Comparison of ENCODE assay signal across 13 cellular contexts in genomic region chr18:10536270-10536669, GRCh38.
"Had no signal": no experiment of that assay in that cellular context is flagged by ENCODE, and none has a peak within 500 bp of the region (broad histone marks: within the 10 kb centered on the region; RNA-seq: fewer than 3 reads in every experiment).

No MANE protein-coding gene starts in this region.

- H3K4me1 ChIP-seq: esophagus muscularis mucosa, parathyroid adenoma, thyroid gland, uterus had no signal

- H3K9me3 ChIP-seq: esophagus muscularis mucosa, thyroid gland, uterus had no signal

- H3K4me3 ChIP-seq: esophagus muscularis mucosa, lung, thyroid gland, uterus had no signal

- H3K27me3 ChIP-seq: esophagus muscularis mucosa, thyroid gland, uterus had no signal

- H3K27ac Mint-ChIP-seq: activated B cell treated with CpG ODN at 0.5 μM for 24 hours, T-helper 17 cell had no signal

- ATAC-seq: left colon; naive thymus-derived CD4-positive, alpha-beta T cell; T-helper 17 cell had no signal

- H3K4me3 Mint-ChIP-seq: activated B cell treated with CpG ODN at 0.5 μM for 24 hours; naive thymus-derived CD4-positive, alpha-beta T cell; T-helper 17 cell had no signal

- H3K27me3 Mint-ChIP-seq: activated B cell treated with CpG ODN at 0.5 μM for 24 hours; naive thymus-derived CD4-positive, alpha-beta T cell; T-helper 17 cell had no signal

- H3K27ac ChIP-seq: esophagus muscularis mucosa, parathyroid adenoma, thyroid gland, uterus had no signal

- DNase-seq: activated B cell treated with CpG ODN at 0.5 μM for 24 hours; activated effector memory CD4-positive, alpha-beta T cell treated with anti-CD3 and anti-CD28 coated beads, Interleukin-2, amount 50 U/mL, for 16 hours; foreskin fibroblast; left colon; naive thymus-derived CD4-positive, alpha-beta T cell; stimulated activated CD4-positive, alpha-beta T cell treated with anti-CD3 and anti-CD28 coated beads, Interleukin-15, amount 100 ng/mL, for 24 hours; stimulated activated CD4-positive, alpha-beta T cell treated with anti-CD3 and anti-CD28 coated beads, Interleukin-4, amount 100 ng/mL, for 24 hours; T-helper 17 cell; thyroid gland; uterus had no signal

- H3K9me3 Mint-ChIP-seq: activated B cell treated with CpG ODN at 0.5 μM for 24 hours had no signal

- H3K4me1 Mint-ChIP-seq: activated B cell treated with CpG ODN at 0.5 μM for 24 hours had no signal

- H3K36me3 ChIP-seq: uterus had no signal
